In genomic region chr2:105854972-105855371, GRCh38 we compare ENCODE assay signal across 20 cellular contexts.
DNase-seq lines count a peak whose midpoint lies in the region; ATAC-seq and TF ChIP-seq lines count a peak whose summit lies in the region.
"Had no signal": no experiment of that assay in that cellular context is flagged by ENCODE, and none has a peak within 500 bp of the region (broad histone marks: within the 10 kb centered on the region; RNA-seq: fewer than 3 reads in every experiment).

No MANE protein-coding gene starts in this region.

- H3K27me3 ChIP-seq in PC-9 (ENCODE audit: insufficient read depth, low read depth): no peaks in the 10 kb centered on the region
- H3K27me3 ChIP-seq: pancreas, transverse colon had no signal

- H3K9me3 Mint-ChIP-seq in activated CD4-positive, alpha-beta T cell treated with anti-CD3 and anti-CD28 coated beads, Interleukin-2, amount 10 ng/mL, durations not matched to agents 24 days and 14 days: peaks cover 3% of the 10 kb centered on the region
- peaks cover 3% of the 10 kb centered on the region for H3K9me3 Mint-ChIP-seq in activated naive CD8-positive, alpha-beta T cell treated with anti-CD3 and anti-CD28 coated beads, Interleukin-2, amount 50 U/mL, for 24 hours
- no peaks in the 10 kb centered on the region for H3K9me3 Mint-ChIP-seq in osteocyte (ENCODE audit: unreplicated experiment)
- H3K9me3 Mint-ChIP-seq: IgD-negative memory B cell had no signal

- H3K27me3 Mint-ChIP-seq in activated CD4-positive, alpha-beta T cell treated with anti-CD3 and anti-CD28 coated beads, Interleukin-2, amount 10 ng/mL, durations not matched to agents 24 days and 14 days: no peaks in the 10 kb centered on the region
- no peaks in the 10 kb centered on the region for H3K27me3 Mint-ChIP-seq in activated naive CD8-positive, alpha-beta T cell treated with anti-CD3 and anti-CD28 coated beads, Interleukin-2, amount 50 U/mL, for 24 hours
- H3K27me3 Mint-ChIP-seq in osteocyte (ENCODE audit: unreplicated experiment): no peaks in the 10 kb centered on the region
- H3K27me3 Mint-ChIP-seq: IgD-negative memory B cell had no signal

- H2AFZ ChIP-seq in PC-9: no peak overlapping the region

- no peaks in the 10 kb centered on the region for H3K9me2 ChIP-seq in PC-9 (ENCODE audit: insufficient read depth)

- H3K4me1 ChIP-seq in PC-9 (replicated peaks; ENCODE audit: insufficient read depth): peaks cover 64% of the 10 kb centered on the region
- peaks cover 16% of the 10 kb centered on the region for H3K4me1 ChIP-seq in mucosa of descending colon (ENCODE audit: low read depth)
- H3K4me1 ChIP-seq: pancreas had no signal

- peak overlapping the region; percentile 92 for H3K27ac Mint-ChIP-seq in activated CD4-positive, alpha-beta T cell treated with anti-CD3 and anti-CD28 coated beads, Interleukin-2, amount 10 ng/mL, durations not matched to agents 24 days and 14 days
- H3K27ac Mint-ChIP-seq in activated naive CD8-positive, alpha-beta T cell treated with anti-CD3 and anti-CD28 coated beads, Interleukin-2, amount 50 U/mL, for 24 hours: peak overlapping the region; percentile 96
- no peak overlapping the region for H3K27ac Mint-ChIP-seq in osteocyte (ENCODE audit: unreplicated experiment)
- H3K27ac Mint-ChIP-seq: CD14-positive monocyte, IgD-negative memory B cell had no signal

- peaks cover 7% of the 10 kb centered on the region; the same call in 1 of the 2 replicates for H3K79me2 ChIP-seq in PC-9 (ENCODE audit: low read depth)

- DNase-seq in activated CD4-positive, alpha-beta T cell treated with anti-CD3 and anti-CD28 coated beads, Interleukin-2, amount 10 ng/mL, durations not matched to agents 24 days and 14 days: no peak
- no peak for DNase-seq in activated CD4-positive, alpha-beta T cell treated with anti-CD3 and anti-CD28 coated beads for 1 hour
- DNase-seq in PC-9 (no peak), osteocyte (ENCODE audit: extremely low spot score, unreplicated experiment) (peak; percentile 63), mucosa of descending colon (no peak), D341Med (ENCODE audit: low spot score) (no peak)
- no peak for DNase-seq in activated naive CD8-positive, alpha-beta T cell treated with anti-CD3 and anti-CD28 coated beads, Interleukin-2, amount 50 U/mL, for 24 hours
- DNase-seq: activated CD4-positive, alpha-beta T cell treated with anti-CD3 and anti-CD28 coated beads, Interleukin-2, amount 50 U/mL, for 48 hours; activated gamma-delta T cell treated with Interleukin-2 at 50 U/mL for 16 hours; kidney glomerular epithelial cell; midbrain; NCI-H187; NCI-H446; pancreas; SIG-M5; stimulated activated CD4-positive, alpha-beta T cell treated with anti-CD3 and anti-CD28 coated beads, Interleukin-4, amount 100 ng/mL, for 4 hours; transverse colon had no signal

- intact Hi-C loops in activated CD4-positive, alpha-beta T cell treated with anti-CD3 and anti-CD28 coated beads, Interleukin-2, amount 10 ng/mL, durations not matched to agents 24 days and 14 days (cut with micrococcal nuclease): loop anchor here (1.0 to 5.0 kb wide), 2 partner anchors 10 to 203 kb away; no protein-coding TSS in a partner anchor
- intact Hi-C loops in PC-9 (cut with micrococcal nuclease; ENCODE audit: unreplicated experiment) (loop anchor here (10.0 kb wide), 1 partner anchor 110 kb away; the partner anchor contains the start of gene NCK2), mucosa of descending colon (cut with DNase I, micrococcal nuclease) (no loop called here)

- H3K4me2 ChIP-seq in PC-9: peak overlapping the region; percentile 25; the same call in 1 of the 2 replicates

- peak overlapping the region; percentile 73; the same call in 1 of the 2 replicates for H3K27ac ChIP-seq in PC-9
- H3K27ac ChIP-seq: pancreas, transverse colon had no signal

- H3K4me3 ChIP-seq in PC-9 (no peak overlapping the region), mucosa of descending colon (no peak overlapping the region)
- H3K4me3 ChIP-seq: pancreas, transverse colon had no signal

- H3K9me3 ChIP-seq in PC-9 (ENCODE audit: insufficient read depth, low read depth) (no peaks in the 10 kb centered on the region), mucosa of descending colon (no peaks in the 10 kb centered on the region)
- H3K9me3 ChIP-seq: pancreas, transverse colon had no signal

- ATAC-seq in activated naive CD8-positive, alpha-beta T cell treated with anti-CD3 and anti-CD28 coated beads, Interleukin-2, amount 50 U/mL, for 24 hours: no peak
- ATAC-seq in mucosa of descending colon (no peak), HG02938 (IDR thresholded peaks at IDR 0.05; ENCODE audit: unreplicated experiment) (no peak)
- ATAC-seq: pancreas had no signal

- H3F3A ChIP-seq in PC-9 (ENCODE audit: insufficient read depth, low read depth): peaks cover 37% of the 10 kb centered on the region

- no peak overlapping the region for H3K4me3 Mint-ChIP-seq in activated CD4-positive, alpha-beta T cell treated with anti-CD3 and anti-CD28 coated beads, Interleukin-2, amount 10 ng/mL, durations not matched to agents 24 days and 14 days
- peak overlapping the region; percentile 36 for H3K4me3 Mint-ChIP-seq in activated naive CD8-positive, alpha-beta T cell treated with anti-CD3 and anti-CD28 coated beads, Interleukin-2, amount 50 U/mL, for 24 hours
- H3K4me3 Mint-ChIP-seq in osteocyte (ENCODE audit: unreplicated experiment): no peak overlapping the region
- H3K4me3 Mint-ChIP-seq: CD14-positive monocyte, IgD-negative memory B cell had no signal

- peaks cover 37% of the 10 kb centered on the region for H3K36me3 Mint-ChIP-seq in activated CD4-positive, alpha-beta T cell treated with anti-CD3 and anti-CD28 coated beads, Interleukin-2, amount 10 ng/mL, durations not matched to agents 24 days and 14 days (ENCODE audit: low read depth)
- peaks cover 59% of the 10 kb centered on the region for H3K36me3 Mint-ChIP-seq in activated naive CD8-positive, alpha-beta T cell treated with anti-CD3 and anti-CD28 coated beads, Interleukin-2, amount 50 U/mL, for 24 hours (ENCODE audit: low read depth)
- H3K36me3 Mint-ChIP-seq in osteocyte (ENCODE audit: unreplicated experiment): peaks cover 19% of the 10 kb centered on the region

- TF ChIP-seq CTCF in PC-9 (conservative IDR thresholded peaks at IDR 0.05): no peak
- no peak for TF ChIP-seq CTCF in osteocyte (IDR thresholded peaks at IDR 0.05)
- no peak for TF ChIP-seq CTCF in mucosa of descending colon (IDR thresholded peaks at IDR 0.05)

- H4K20me1 ChIP-seq in PC-9 (ENCODE audit: insufficient read depth): no peaks in the 10 kb centered on the region

- POLR2A ChIA-PET in PC-9 (lab: Charles Lee; ENCODE audit: unreplicated experiment): no interaction called here

- BruUV-seq in PC-9 (replicated peaks; lab: Mats Ljungman, UMichigan): no TSS peak

- peaks cover 66% of the 10 kb centered on the region for H3K4me1 Mint-ChIP-seq in activated CD4-positive, alpha-beta T cell treated with anti-CD3 and anti-CD28 coated beads, Interleukin-2, amount 10 ng/mL, durations not matched to agents 24 days and 14 days
- H3K4me1 Mint-ChIP-seq in activated naive CD8-positive, alpha-beta T cell treated with anti-CD3 and anti-CD28 coated beads, Interleukin-2, amount 50 U/mL, for 24 hours: peaks cover 91% of the 10 kb centered on the region
- peaks cover 10% of the 10 kb centered on the region for H3K4me1 Mint-ChIP-seq in osteocyte (ENCODE audit: unreplicated experiment)

- CTCF ChIA-PET in PC-9 (lab: Charles Lee): no interaction called here

- H3K36me3 ChIP-seq in PC-9 (ENCODE audit: low read depth): no peaks in the 10 kb centered on the region
- H3K36me3 ChIP-seq in mucosa of descending colon (ENCODE audit: low read depth): no peaks in the 10 kb centered on the region
- H3K36me3 ChIP-seq: transverse colon had no signal

Comparison
In these comparisons a context has a peak if more than half of its experiments do, and no peak if none do; other contexts are left out.
1. intact Hi-C loops: an anchor here in activated CD4-positive, alpha-beta T cell treated with anti-CD3 and anti-CD28 coated beads, Interleukin-2, amount 10 ng/mL, durations not matched to agents 24 days and 14 days (1.0 to 5.0 kb wide) and PC-9 (10.0 kb wide); none called in mucosa of descending colon.